ENCODE assay signal across 1 cellular context in the genomic region with DNA sequence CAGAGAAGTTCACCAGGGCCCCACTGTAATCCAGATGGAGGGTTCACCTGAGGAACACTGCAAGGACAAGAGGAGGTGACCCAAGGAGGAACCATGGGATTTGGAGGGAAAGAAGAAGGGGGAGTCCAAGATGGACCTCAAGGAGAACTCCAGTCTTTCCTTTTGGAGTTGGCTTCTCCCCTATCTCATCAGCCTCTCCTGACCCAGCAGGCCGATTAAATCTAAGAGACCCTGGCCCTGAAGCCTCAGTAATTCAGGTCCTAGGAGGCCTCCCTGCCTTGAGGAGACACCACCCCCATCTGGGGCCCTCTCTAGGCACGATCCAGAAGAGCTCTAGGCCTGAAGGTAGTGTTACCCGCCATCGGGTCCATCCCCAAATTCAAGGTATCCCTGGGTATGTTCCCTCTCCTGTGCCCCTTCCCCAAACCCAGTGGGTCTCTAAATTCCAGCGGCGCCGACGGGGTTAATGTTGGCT.
TF ChIP-seq lines count a peak whose summit lies in the region.

No MANE protein-coding gene starts in this region.

TF ChIP-seq in K562, 482 proteins besides CTCF, POLR2A, EP300 and RAD21:
- no peak for TF ChIP-seq NELFE (IDR thresholded peaks at IDR 0.05; ENCODE audit: insufficient read depth, insufficient read length)
- TF ChIP-seq LARP7 (IDR thresholded peaks at IDR 0.05), result no peak
- TF ChIP-seq, protein P1, sequence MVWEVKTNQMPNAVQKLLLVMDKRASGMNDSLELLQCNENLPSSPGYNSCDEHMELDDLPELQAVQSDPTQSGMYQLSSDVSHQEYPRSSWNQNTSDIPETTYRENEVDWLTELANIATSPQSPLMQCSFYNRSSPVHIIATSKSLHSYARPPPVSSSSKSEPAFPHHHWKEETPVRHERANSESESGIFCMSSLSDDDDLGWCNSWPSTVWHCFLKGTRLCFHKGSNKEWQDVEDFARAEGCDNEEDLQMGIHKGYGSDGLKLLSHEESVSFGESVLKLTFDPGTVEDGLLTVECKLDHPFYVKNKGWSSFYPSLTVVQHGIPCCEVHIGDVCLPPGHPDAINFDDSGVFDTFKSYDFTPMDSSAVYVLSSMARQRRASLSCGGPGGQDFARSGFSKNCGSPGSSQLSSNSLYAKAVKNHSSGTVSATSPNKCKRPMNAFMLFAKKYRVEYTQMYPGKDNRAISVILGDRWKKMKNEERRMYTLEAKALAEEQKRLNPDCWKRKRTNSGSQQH (CRISPR knock-in tag; IDR thresholded peaks at IDR 0.05), result no peak
- TF ChIP-seq, protein P2, sequence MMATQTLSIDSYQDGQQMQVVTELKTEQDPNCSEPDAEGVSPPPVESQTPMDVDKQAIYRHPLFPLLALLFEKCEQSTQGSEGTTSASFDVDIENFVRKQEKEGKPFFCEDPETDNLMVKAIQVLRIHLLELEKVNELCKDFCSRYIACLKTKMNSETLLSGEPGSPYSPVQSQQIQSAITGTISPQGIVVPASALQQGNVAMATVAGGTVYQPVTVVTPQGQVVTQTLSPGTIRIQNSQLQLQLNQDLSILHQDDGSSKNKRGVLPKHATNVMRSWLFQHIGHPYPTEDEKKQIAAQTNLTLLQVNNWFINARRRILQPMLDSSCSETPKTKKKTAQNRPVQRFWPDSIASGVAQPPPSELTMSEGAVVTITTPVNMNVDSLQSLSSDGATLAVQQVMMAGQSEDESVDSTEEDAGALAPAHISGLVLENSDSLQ (IDR thresholded peaks at IDR 0.05), result no peak
- TF ChIP-seq EZH2 (IDR thresholded peaks at IDR 0.05; ENCODE audit: borderline replicate concordance, low read depth, low read length), result 0 out of 2 replicates have a peak, but pooled peaks have one; percentile 27
- TF ChIP-seq, protein P3, sequence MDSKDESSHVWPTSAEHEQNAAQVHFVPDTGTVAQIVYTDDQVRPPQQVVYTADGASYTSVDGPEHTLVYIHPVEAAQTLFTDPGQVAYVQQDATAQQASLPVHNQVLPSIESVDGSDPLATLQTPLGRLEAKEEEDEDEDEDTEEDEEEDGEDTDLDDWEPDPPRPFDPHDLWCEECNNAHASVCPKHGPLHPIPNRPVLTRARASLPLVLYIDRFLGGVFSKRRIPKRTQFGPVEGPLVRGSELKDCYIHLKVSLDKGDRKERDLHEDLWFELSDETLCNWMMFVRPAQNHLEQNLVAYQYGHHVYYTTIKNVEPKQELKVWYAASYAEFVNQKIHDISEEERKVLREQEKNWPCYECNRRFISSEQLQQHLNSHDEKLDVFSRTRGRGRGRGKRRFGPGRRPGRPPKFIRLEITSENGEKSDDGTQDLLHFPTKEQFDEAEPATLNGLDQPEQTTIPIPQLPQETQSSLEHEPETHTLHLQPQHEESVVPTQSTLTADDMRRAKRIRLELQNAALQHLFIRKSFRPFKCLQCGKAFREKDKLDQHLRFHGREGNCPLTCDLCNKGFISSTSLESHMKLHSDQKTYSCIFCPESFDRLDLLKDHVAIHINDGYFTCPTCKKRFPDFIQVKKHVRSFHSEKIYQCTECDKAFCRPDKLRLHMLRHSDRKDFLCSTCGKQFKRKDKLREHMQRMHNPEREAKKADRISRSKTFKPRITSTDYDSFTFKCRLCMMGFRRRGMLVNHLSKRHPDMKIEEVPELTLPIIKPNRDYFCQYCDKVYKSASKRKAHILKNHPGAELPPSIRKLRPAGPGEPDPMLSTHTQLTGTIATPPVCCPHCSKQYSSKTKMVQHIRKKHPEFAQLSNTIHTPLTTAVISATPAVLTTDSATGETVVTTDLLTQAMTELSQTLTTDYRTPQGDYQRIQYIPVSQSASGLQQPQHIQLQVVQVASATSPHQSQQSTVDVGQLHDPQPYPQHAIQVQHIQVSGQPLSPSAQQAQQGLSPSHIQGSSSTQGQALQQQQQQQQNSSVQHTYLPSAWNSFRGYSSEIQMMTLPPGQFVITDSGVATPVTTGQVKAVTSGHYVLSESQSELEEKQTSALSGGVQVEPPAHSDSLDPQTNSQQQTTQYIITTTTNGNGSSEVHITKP (IDR thresholded peaks at IDR 0.05; ENCODE audit: partially characterized antibody), result peak; percentile 91
TF ChIP-seq in K562: peak in this region for 2.
